In genomic region chr19:4142916-4143315, GRCh38 we compare ENCODE assay signal across 18 cellular contexts. TPM values are rescaled to one million over a fixed set of nuclear protein-coding genes. Genes with fewer than 3 reads are reported as not detected.
"Had no signal": no experiment of that assay in that cellular context is flagged by ENCODE, and none has a peak within 500 bp of the region (broad histone marks: within the 10 kb centered on the region; RNA-seq: fewer than 3 reads in every experiment).

No MANE protein-coding gene starts in this region.

RNA-seq across cellular contexts. Expression of gene CREB3L3, which starts 10.5 kb away (rescaled TPM):
- total RNA-seq: naive thymus-derived CD8-positive, alpha-beta T cell; natural killer cell treated with Interleukin-12 subunit alpha and Interleukin-12 subunit beta and Interleukin-15 and Interleukin-18, amount 100 ng/mL, for 72 hours; neural crest cell; omental fat pad; osteocyte; posterior vena cava; prostate gland; pulmonary artery endothelial cell; right atrium auricular region; sciatic nerve; subcutaneous adipose tissue; temporal lobe; thoracic aorta; thyroid gland; tibial nerve; upper lobe of right lung; urinary bladder; uterus had no signal
- polyA plus RNA-seq: naive thymus-derived CD8-positive, alpha-beta T cell had no signal
